In the genomic region with DNA sequence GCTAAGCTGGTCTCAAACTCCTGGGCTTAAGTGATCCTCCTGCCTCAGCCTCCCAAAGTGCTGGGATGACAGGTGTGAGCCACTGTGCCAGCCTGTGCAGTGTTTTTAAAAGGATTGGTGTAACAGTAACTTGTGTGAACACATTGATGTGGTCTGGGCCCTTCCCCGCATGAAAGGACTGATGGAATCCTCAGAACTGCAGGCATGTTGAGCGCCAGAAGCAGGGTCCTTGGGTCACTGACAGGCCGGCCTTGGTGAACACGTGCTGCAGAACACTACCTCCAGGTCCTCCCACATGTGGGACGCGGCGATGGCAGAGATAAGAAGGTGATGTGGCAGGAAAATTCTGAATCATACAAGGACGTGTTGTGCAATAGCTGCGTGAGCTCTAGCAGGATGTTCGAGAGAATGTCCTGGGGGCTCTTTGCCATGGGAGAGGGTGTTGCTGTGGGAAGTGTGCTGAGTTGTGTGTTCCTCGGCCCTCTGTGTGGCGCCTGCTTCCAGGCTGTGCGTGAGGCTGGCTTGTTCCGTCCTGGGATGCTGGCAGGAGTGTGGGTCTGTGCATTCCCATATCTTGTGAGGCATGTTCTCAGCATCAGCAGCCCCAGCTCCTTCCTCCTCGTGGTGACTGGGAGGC, we compare ENCODE assay signal across 7 cellular contexts.
DNase-seq lines count a peak whose midpoint lies in the region; ATAC-seq lines count a peak whose summit lies in the region.

No MANE protein-coding gene starts in this region.

- H3K36me3 Mint-ChIP-seq in activated CD4-positive, alpha-beta T cell treated with anti-CD3 and anti-CD28 coated beads, Interleukin-2, amount 10 ng/mL, durations not matched to agents 7 days and 5 days (ENCODE audit: low read depth), result peaks cover 6% of the 10 kb centered on the region

- no peak overlapping the region for H3K4me3 ChIP-seq in effector memory CD4-positive, alpha-beta T cell (ENCODE audit: insufficient read depth, low read depth, low read length, poor library complexity, severe bottlenecking)

- no peak overlapping the region for H3K27ac Mint-ChIP-seq in activated CD4-positive, alpha-beta T cell treated with anti-CD3 and anti-CD28 coated beads, Interleukin-2, amount 10 ng/mL, durations not matched to agents 7 days and 5 days

- H3K4me1 ChIP-seq in effector memory CD4-positive, alpha-beta T cell (ENCODE audit: control insufficient read depth, insufficient read depth, low read length, poor library complexity, severe bottlenecking), result no peaks in the 10 kb centered on the region

- DNase-seq in HT1080 (ENCODE audit: low read depth) (peak; percentile 92), Right ventricle myocardium inferior (ENCODE audit: missing footprints) (no peak), NCI-H69 (lab: John Stamatoyannopoulos, UW) (no peak)
- peak; percentile 29 for DNase-seq in activated CD4-positive, alpha-beta T cell treated with anti-CD3 and anti-CD28 coated beads, Interleukin-2, amount 10 ng/mL, durations not matched to agents 7 days and 5 days
- peak; percentile 23 to 52 (median 25) for DNase-seq in stimulated activated CD4-positive, alpha-beta T cell treated with anti-CD3 and anti-CD28 coated beads, TNF-alpha, amount 100 ng/mL, for 48 hours (ENCODE audit: low read depth in 3 of 3)
- DNase-seq in effector memory CD4-positive, alpha-beta T cell, result no peak

- CTCF ChIA-PET in activated CD4-positive, alpha-beta T cell treated with anti-CD3 and anti-CD28 coated beads, Interleukin-2, amount 10 ng/mL, durations not matched to agents 7 days and 5 days (lab: Charles Lee), result interaction anchor here (1.0 to 1.4 kb wide), 2 partner anchors 11 to 18 kb away, joined by 3 read pairs; no protein-coding TSS in a partner anchor

- peaks cover 16% of the 10 kb centered on the region for H3K36me3 ChIP-seq in effector memory CD4-positive, alpha-beta T cell (ENCODE audit: control insufficient read depth, insufficient read depth, low read length)

- H3K27me3 ChIP-seq in effector memory CD4-positive, alpha-beta T cell (replicated peaks; ENCODE audit: control insufficient read depth, insufficient read depth, low read length, poor library complexity, severe bottlenecking), result no peaks in the 10 kb centered on the region

- ATAC-seq in Right ventricle myocardium inferior (peak; percentile 30), GM18868 (IDR thresholded peaks at IDR 0.05; ENCODE audit: unreplicated experiment) (no peak)

- no peaks in the 10 kb centered on the region for H3K27me3 Mint-ChIP-seq in activated CD4-positive, alpha-beta T cell treated with anti-CD3 and anti-CD28 coated beads, Interleukin-2, amount 10 ng/mL, durations not matched to agents 7 days and 5 days

- no peak overlapping the region for H3K4me3 Mint-ChIP-seq in activated CD4-positive, alpha-beta T cell treated with anti-CD3 and anti-CD28 coated beads, Interleukin-2, amount 10 ng/mL, durations not matched to agents 7 days and 5 days

- H3K27ac ChIP-seq in effector memory CD4-positive, alpha-beta T cell (ENCODE audit: insufficient read depth, low read length, poor library complexity, severe bottlenecking), result no peak overlapping the region

- intact Hi-C loops in Right ventricle myocardium inferior (cut with DNase I), result no loop called here

- H3K9me3 Mint-ChIP-seq in activated CD4-positive, alpha-beta T cell treated with anti-CD3 and anti-CD28 coated beads, Interleukin-2, amount 10 ng/mL, durations not matched to agents 7 days and 5 days, result no peaks in the 10 kb centered on the region

- no peaks in the 10 kb centered on the region for H3K9me3 ChIP-seq in effector memory CD4-positive, alpha-beta T cell (ENCODE audit: control insufficient read depth, low read length)

- peaks cover 20% of the 10 kb centered on the region for H3K4me1 Mint-ChIP-seq in activated CD4-positive, alpha-beta T cell treated with anti-CD3 and anti-CD28 coated beads, Interleukin-2, amount 10 ng/mL, durations not matched to agents 7 days and 5 days

- POLR2A ChIA-PET in activated CD4-positive, alpha-beta T cell treated with anti-CD3 and anti-CD28 coated beads, Interleukin-2, amount 10 ng/mL, durations not matched to agents 7 days and 5 days (lab: Charles Lee), result no interaction called here

Comparison
In these comparisons a context has a peak if more than half of its experiments do, and no peak if none do; other contexts are left out.
1. DNase-seq: peak in HT1080 (single experiment), activated CD4-positive, alpha-beta T cell treated with anti-CD3 and anti-CD28 coated beads, Interleukin-2, amount 10 ng/mL, durations not matched to agents 7 days and 5 days (single experiment) and stimulated activated CD4-positive, alpha-beta T cell treated with anti-CD3 and anti-CD28 coated beads, TNF-alpha, amount 100 ng/mL, for 48 hours (3 of 3); none in Right ventricle myocardium inferior (single experiment), NCI-H69 (single experiment) and effector memory CD4-positive, alpha-beta T cell (0 of 3).